Comparison of ENCODE assay signal across 8 cellular contexts in genomic region chr16:22191966-22192260, GRCh38. TPM values are rescaled to one million over a fixed set of nuclear protein-coding genes. Genes with fewer than 3 reads are reported as not detected.
DNase-seq lines count a peak whose midpoint lies in the region; ATAC-seq, FAIRE-seq and TF ChIP-seq lines count a peak whose summit lies in the region.

No MANE protein-coding gene starts in this region.

- no peaks in the 10 kb centered on the region for H3K4me1 ChIP-seq in NT2/D1 (ENCODE audit: insufficient read depth, insufficient read length)
- H3K4me1 ChIP-seq in astrocyte (ENCODE audit: insufficient read depth, low read length), result peaks cover 25% of the 10 kb centered on the region
- H3K4me1 ChIP-seq in right lobe of liver, result peaks cover 0 to 30% (median 7%) of the 10 kb centered on the region in 4 donors
- H3K4me1 ChIP-seq in stomach smooth muscle (ENCODE audit: control insufficient read depth, insufficient read depth, low read length), result peaks cover 38% of the 10 kb centered on the region

- TF ChIP-seq POLR2A in right lobe of liver (IDR thresholded peaks at IDR 0.05), result no peak

- peaks cover 3% of the 10 kb centered on the region for H3K9me3 Mint-ChIP-seq in astrocyte (ENCODE audit: unreplicated experiment)

- H3K27me3 ChIP-seq in GM06990 (replicated peaks; ENCODE audit: control insufficient read depth, insufficient read depth, low read length), result no peaks in the 10 kb centered on the region
- H3K27me3 ChIP-seq in NT2/D1 (ENCODE audit: insufficient read depth, insufficient read length), result peaks cover 11% of the 10 kb centered on the region
- no peaks in the 10 kb centered on the region for H3K27me3 ChIP-seq in astrocyte (ENCODE audit: insufficient read depth, low read length)
- no peaks in the 10 kb centered on the region for H3K27me3 ChIP-seq in right lobe of liver
- no peaks in the 10 kb centered on the region for H3K27me3 ChIP-seq in stomach smooth muscle (ENCODE audit: control insufficient read depth in 1 of 2, insufficient read depth in 2 of 2, low read length in 2 of 2)

- H3K9me3 ChIP-seq in NT2/D1 (ENCODE audit: insufficient read depth, low read length) (no peaks in the 10 kb centered on the region), astrocyte (ENCODE audit: insufficient read depth, low read depth, low read length) (no peaks in the 10 kb centered on the region), right lobe of liver (no peaks in the 10 kb centered on the region), stomach smooth muscle (ENCODE audit: control insufficient read depth in 2 of 2, low read length in 2 of 2) (no peaks in the 10 kb centered on the region)

- intact Hi-C loops in right lobe of liver (cut with DNase I), result no loop called here

- H3K9ac ChIP-seq in NT2/D1 (ENCODE audit: insufficient read length, low read depth), result peak overlapping the region; percentile 63
- H3K9ac ChIP-seq in astrocyte (ENCODE audit: low read length), result peak overlapping the region; percentile 89
- H3K9ac ChIP-seq in stomach smooth muscle (ENCODE audit: low read length in 2 of 2), result peak overlapping the region; percentile 90 to 96

- H3K27ac ChIP-seq in astrocyte (ENCODE audit: low read depth, low read length), result peak overlapping the region; percentile 97
- H3K27ac ChIP-seq in right lobe of liver, result peak overlapping the region; percentile 87 to 94 (median 93)
- H3K27ac ChIP-seq in stomach smooth muscle (ENCODE audit: low read length), result peak overlapping the region; percentile 96

- peak overlapping the region; percentile 29 for H2AFZ ChIP-seq in astrocyte (ENCODE audit: low read depth, low read length)

- no peaks in the 10 kb centered on the region for H3K27me3 Mint-ChIP-seq in astrocyte (ENCODE audit: low read depth, unreplicated experiment)

- ATAC-seq in right lobe of liver (no peak), GM21423 (IDR thresholded peaks at IDR 0.05; ENCODE audit: unreplicated experiment) (no peak), esophagus mucosa (no peak)

- H3K36me3 ChIP-seq in GM06990 (ENCODE audit: control insufficient read depth, insufficient read depth, low read length), result no peaks in the 10 kb centered on the region
- no peaks in the 10 kb centered on the region for H3K36me3 ChIP-seq in NT2/D1 (ENCODE audit: insufficient read depth, insufficient read length, low read length)
- H3K36me3 ChIP-seq in astrocyte (ENCODE audit: insufficient read depth, low read length), result no peaks in the 10 kb centered on the region
- H3K36me3 ChIP-seq in right lobe of liver, result no peaks in the 10 kb centered on the region
- H3K36me3 ChIP-seq in stomach smooth muscle (ENCODE audit: control insufficient read depth in 2 of 2, insufficient read depth in 2 of 2, low read length in 2 of 2), result no peaks in the 10 kb centered on the region

- H4K20me1 ChIP-seq in astrocyte (ENCODE audit: insufficient read depth, low read length), result no peaks in the 10 kb centered on the region

- peaks cover 7% of the 10 kb centered on the region for H3K4me1 Mint-ChIP-seq in astrocyte (ENCODE audit: low read depth, unreplicated experiment)

- H3K27ac Mint-ChIP-seq in astrocyte (ENCODE audit: unreplicated experiment), result peak overlapping the region; percentile 97

- FAIRE-seq in astrocyte (lab: Jason Lieb, UNC), result no peak

- H3K4me3 ChIP-seq in GM06990 (replicated peaks; ENCODE audit: low read depth, low read length), result peak overlapping the region; percentile 63
- H3K4me3 ChIP-seq in NT2/D1 (ENCODE audit: insufficient read length, low read depth), result peak overlapping the region; percentile 54
- peak overlapping the region; percentile 71 for H3K4me3 ChIP-seq in astrocyte (ENCODE audit: insufficient read depth, low read depth, low read length)
- peak overlapping the region in 2 of 3 donors; percentile 30 to 44 for H3K4me3 ChIP-seq in right lobe of liver
- peak overlapping the region; percentile 67 to 79 for H3K4me3 ChIP-seq in stomach smooth muscle (ENCODE audit: low read length in 2 of 2)

- 3% methylated on average over 3 of the region's 3 CpGs for WGBS in right lobe of liver (ENCODE audit: insufficient coverage, low coverage, low lambda C conversion rate, missing lambda C conversion rate)

- peak overlapping the region; percentile 95 for H3K4me2 ChIP-seq in astrocyte (ENCODE audit: low read length)

- no peaks in the 10 kb centered on the region for H3K79me2 ChIP-seq in astrocyte (ENCODE audit: insufficient read depth, low read length)

- no peaks in the 10 kb centered on the region for H3K36me3 Mint-ChIP-seq in astrocyte (ENCODE audit: low read depth, unreplicated experiment)

- TF ChIP-seq CTCF in GM06990 (IDR thresholded peaks at IDR 0.05; ENCODE audit: insufficient read depth, low read length, poor library complexity, severe bottlenecking) (no peak), astrocyte (IDR thresholded peaks at IDR 0.05; ENCODE audit: insufficient read depth, low read depth, low read length) (no peak), right lobe of liver (IDR thresholded peaks at IDR 0.05) (no peak)

- peak overlapping the region; percentile 90 for H3K4me3 Mint-ChIP-seq in astrocyte (ENCODE audit: unreplicated experiment)

- DNase-seq in GM06990 (ENCODE audit: extremely low read depth, insufficient read length) (no peak), NT2/D1 (ENCODE audit: low read depth, low spot score) (no peak), astrocyte (ENCODE audit: low read depth) (no peak), right lobe of liver (no peak), inferior parietal cortex (ENCODE audit: extremely low spot score) (no peak)

RNA-seq across cellular contexts. Expression of gene EEF2K, which starts 14.2 kb away (rescaled TPM):
- total RNA-seq in astrocyte (20.9 and 24.4 TPM in 2 replicates), right lobe of liver (10 to 100 TPM in 5 of 6 experiments, 1 to 10 TPM in 1; 10.0 to 17.5 (median 11.5) TPM), esophagus mucosa (15.1 TPM)

RNA-seq across cellular contexts. Expression of gene SDR42E2, which starts 29.6 kb away (rescaled TPM):
- total RNA-seq in astrocyte, result not detected in 2 replicates
- not detected for total RNA-seq in right lobe of liver
- total RNA-seq in esophagus mucosa, result not detected
